33 cellular contexts compared by ENCODE assay signal in the genomic region with DNA sequence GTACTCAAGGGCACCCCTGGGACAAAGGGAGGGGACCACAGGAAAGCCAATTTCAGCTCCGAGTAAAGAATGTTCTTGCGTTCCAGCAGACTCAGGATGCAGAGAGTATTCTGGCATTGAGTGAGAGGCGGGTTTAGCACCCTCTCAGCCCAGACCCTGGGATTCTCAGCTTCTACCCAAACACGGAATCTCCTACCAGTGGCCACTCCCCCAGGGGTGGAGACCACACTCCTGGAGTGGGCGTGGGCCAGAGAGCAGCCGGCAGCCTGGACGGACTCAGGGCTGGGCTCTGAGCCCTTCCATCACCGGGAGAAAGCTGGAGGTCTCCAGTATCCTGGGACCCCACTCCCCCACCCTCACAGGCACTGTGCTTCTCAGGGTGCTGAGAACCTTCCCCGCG. TPM values are rescaled to one million over a fixed set of nuclear protein-coding genes. Genes with fewer than 3 reads are reported as not detected.
DNase-seq lines count a peak whose midpoint lies in the region; ATAC-seq, FAIRE-seq and TF ChIP-seq lines count a peak whose summit lies in the region.
"Had no signal": no experiment of that assay in that cellular context is flagged by ENCODE, and none has a peak within 500 bp of the region (broad histone marks: within the 10 kb centered on the region; RNA-seq: fewer than 3 reads in every experiment).

No MANE protein-coding gene starts in this region.

- no peak overlapping the region for H2AK5ac ChIP-seq in H1 (ENCODE audit: low read depth, low read length)

- H3K4me1 ChIP-seq in H1 (replicated peaks in 1 of 4; ENCODE audit: control insufficient read depth in 3 of 4, insufficient read depth in 4 of 4, low read length in 3 of 4), result peaks cover 0 to 20% (median 10%) of the 10 kb centered on the region in 4 experiments; a peak in 5 of 7 replicates
- H3K4me1 ChIP-seq: gastroesophageal sphincter, pancreas, sigmoid colon had no signal

- no peaks in the 10 kb centered on the region for H3K79me2 ChIP-seq in H1 (ENCODE audit: control insufficient read depth in 1 of 2, insufficient read depth in 2 of 2, low read length in 2 of 2)

- FAIRE-seq in H1 (lab: Jason Lieb, UNC), result no peak
- FAIRE-seq: A204.1, pancreas, RCC 7860 had no signal

- H3K27ac Mint-ChIP-seq in nephron progenitor cell, result no peak overlapping the region
- H3K27ac Mint-ChIP-seq: activated CD4-positive, alpha-beta T cell treated with anti-CD3 and anti-CD28 coated beads, Interleukin-2, amount 10 ng/mL, durations not matched to agents 7 days and 5 days; activated CD8-positive, alpha-beta memory T cell treated with anti-CD3 and anti-CD28 coated beads, Interleukin-2, amount 10 ng/mL, durations not matched to agents 7 days and 5 days; activated naive CD8-positive, alpha-beta T cell treated with anti-CD3 and anti-CD28 coated beads for 36 hours; activated T-helper 2 cell treated with anti-CD3 and anti-CD28 coated beads, Interferon-gamma antibody, Interleukin-2, Interleukin-4, amounts not matched to agents 10 μg/mL and 5 μg/mL and 100 μg/mL, durations not matched to agents 14 hours and 24 hours and 36 hours; naive thymus-derived CD8-positive, alpha-beta T cell had no signal

- no peak overlapping the region for H4K91ac ChIP-seq in H1 (replicated peaks; ENCODE audit: insufficient read length, low read length)

- 51% methylated on average over 10 of the region's 10 CpGs; no CpG with 5 or more reads in 1 of the 2 experiments for WGBS in H1 (ENCODE audit: extremely low coverage in 1 of 2, insufficient coverage in 1 of 2, insufficient read length in 1 of 2, insufficient replicate concordance in 2 of 2, low coverage in 1 of 2, low lambda C conversion rate in 2 of 2, missing lambda C conversion rate in 1 of 2), 2 experiments

- TF ChIP-seq CTCF in H1 (IDR thresholded peaks at IDR 0.05; ENCODE audit: control extremely low read depth in 1 of 3, insufficient read depth in 1 of 3, low read depth in 1 of 3, low read length in 3 of 3), result no peak
- TF ChIP-seq CTCF in nephron progenitor cell (IDR thresholded peaks at IDR 0.05), result no peak

- H3K9me3 ChIP-seq in H1 (ENCODE audit: insufficient read depth in 2 of 2, low read depth in 1 of 2, low read length in 1 of 2), result no peaks in the 10 kb centered on the region
- H3K9me3 ChIP-seq: gastroesophageal sphincter, pancreas, sigmoid colon, SK-N-SH had no signal

- ATAC-seq in GM21619 (IDR thresholded peaks at IDR 0.05; ENCODE audit: unreplicated experiment), result no peak
- ATAC-seq: activated CD8-positive, alpha-beta memory T cell treated with anti-CD3 and anti-CD28 coated beads, Interleukin-2, amount 10 ng/mL, durations not matched to agents 7 days and 5 days; esophagus mucosa; gastroesophageal sphincter; naive thymus-derived CD8-positive, alpha-beta T cell had no signal

- no peak overlapping the region for H3K14ac ChIP-seq in H1 (ENCODE audit: insufficient read length)

- H2BK120ac ChIP-seq in H1 (replicated peaks; ENCODE audit: low read depth, low read length), result no peak overlapping the region

- no peaks in the 10 kb centered on the region for H3K36me3 ChIP-seq in H1 (ENCODE audit: control insufficient read depth in 2 of 4, insufficient read depth in 4 of 4, low read length in 3 of 4)
- H3K36me3 ChIP-seq: pancreas, sigmoid colon had no signal

- H3K27me3 ChIP-seq in H1 (replicated peaks in 1 of 4; ENCODE audit: control insufficient read depth in 3 of 4, extremely low read depth in 1 of 4, insufficient read depth in 3 of 4, low read length in 3 of 4), result no peaks in the 10 kb centered on the region
- H3K27me3 ChIP-seq: gastroesophageal sphincter, pancreas had no signal

- peak overlapping the region; percentile 42; the same call in 1 of the 2 replicates for H2BK12ac ChIP-seq in H1 (ENCODE audit: low read depth, low read length)

- no peak overlapping the region for H3K23ac ChIP-seq in H1 (ENCODE audit: insufficient read length)

- no peak overlapping the region for H3K9ac ChIP-seq in H1 (replicated peaks in 1 of 4; ENCODE audit: extremely low read depth in 1 of 4, low read depth in 3 of 4, low read length in 3 of 4)
- H3K9ac ChIP-seq: SK-N-SH had no signal

- no peak overlapping the region for H2BK15ac ChIP-seq in H1 (ENCODE audit: low read length)

- H3K23me2 ChIP-seq in H1 (ENCODE audit: low read depth, low read length), result no peaks in the 10 kb centered on the region

- no peak overlapping the region for H3K4me3 Mint-ChIP-seq in nephron progenitor cell
- H3K4me3 Mint-ChIP-seq: activated CD4-positive, alpha-beta T cell treated with anti-CD3 and anti-CD28 coated beads, Interleukin-2, amount 10 ng/mL, durations not matched to agents 7 days and 5 days; activated CD8-positive, alpha-beta memory T cell treated with anti-CD3 and anti-CD28 coated beads, Interleukin-2, amount 10 ng/mL, durations not matched to agents 7 days and 5 days; activated naive CD8-positive, alpha-beta T cell treated with anti-CD3 and anti-CD28 coated beads for 36 hours; naive thymus-derived CD8-positive, alpha-beta T cell had no signal

- peaks cover 11% of the 10 kb centered on the region for H3K27me3 Mint-ChIP-seq in nephron progenitor cell (ENCODE audit: low read depth, poor library complexity)
- H3K27me3 Mint-ChIP-seq: activated CD4-positive, alpha-beta T cell treated with anti-CD3 and anti-CD28 coated beads, Interleukin-2, amount 10 ng/mL, durations not matched to agents 7 days and 5 days; activated CD8-positive, alpha-beta memory T cell treated with anti-CD3 and anti-CD28 coated beads, Interleukin-2, amount 10 ng/mL, durations not matched to agents 7 days and 5 days; activated naive CD8-positive, alpha-beta T cell treated with anti-CD3 and anti-CD28 coated beads for 36 hours had no signal

- no peak overlapping the region for H3K4me3 ChIP-seq in H1 (ENCODE audit: extremely low read depth in 1 of 4, insufficient read depth in 2 of 4, low read depth in 3 of 4, low read length in 4 of 4)
- H3K4me3 ChIP-seq: gastroesophageal sphincter, pancreas, sigmoid colon had no signal

- H2AFZ ChIP-seq in H1 (ENCODE audit: low read length), result 0 out of 2 replicates have a peak overlapping the region, but pooled peaks have one; percentile 52

- H3K36me3 Mint-ChIP-seq in nephron progenitor cell (ENCODE audit: low read depth), result peaks cover 23% of the 10 kb centered on the region
- H3K36me3 Mint-ChIP-seq: activated CD8-positive, alpha-beta memory T cell treated with anti-CD3 and anti-CD28 coated beads, Interleukin-2, amount 10 ng/mL, durations not matched to agents 7 days and 5 days; activated naive CD8-positive, alpha-beta T cell treated with anti-CD3 and anti-CD28 coated beads for 36 hours; naive thymus-derived CD8-positive, alpha-beta T cell had no signal

- CTCF ChIA-PET in HEK293T (lab: Yijun Ruan, JAX), result interaction anchor here (0.5 to 1.5 kb wide), 4 partner anchors 16 to 168 kb away, joined by 3 to 6 read pairs (median 4); no protein-coding TSS in a partner anchor
- CTCF ChIA-PET in H1 (lab: Charles Lee; ENCODE audit: partially characterized antibody), result interaction anchor here (0.6 to 16.7 kb wide), 5 partner anchors 15 to 173 kb away, joined by 3 to 186 read pairs (median 4); partner anchors contain the start of gene TTLL12

- POLR2A ChIA-PET in HEK293T (lab: Yijun Ruan, JAX) (interaction anchor here (1.4 to 4.6 kb wide), 2 partner anchors 26 to 62 kb away, joined by 3 to 25 read pairs; partner anchors contain the start of gene TTLL12), H1 (lab: Charles Lee; ENCODE audit: partially characterized antibody) (interaction anchor here (0.9 to 1.5 kb wide), 4 partner anchors 11 to 33 kb away, joined by 3 to 5 read pairs (median 4); no protein-coding TSS in a partner anchor)

- no peak overlapping the region for H4K8ac ChIP-seq in H1 (ENCODE audit: extremely low read depth, insufficient read depth, low read length)

- H4K5ac ChIP-seq in H1 (ENCODE audit: insufficient read length, low read depth, low read length), result no peak overlapping the region

- H3K27ac ChIP-seq in H1 (ENCODE audit: low read depth, low read length), result no peak overlapping the region
- H3K27ac ChIP-seq: gastroesophageal sphincter, pancreas, sigmoid colon had no signal

- peaks cover 41% of the 10 kb centered on the region for H3K4me1 Mint-ChIP-seq in nephron progenitor cell
- H3K4me1 Mint-ChIP-seq: activated CD4-positive, alpha-beta T cell treated with anti-CD3 and anti-CD28 coated beads, Interleukin-2, amount 10 ng/mL, durations not matched to agents 7 days and 5 days; activated CD8-positive, alpha-beta memory T cell treated with anti-CD3 and anti-CD28 coated beads, Interleukin-2, amount 10 ng/mL, durations not matched to agents 7 days and 5 days; activated naive CD8-positive, alpha-beta T cell treated with anti-CD3 and anti-CD28 coated beads for 36 hours had no signal

- no peak overlapping the region for H3K4ac ChIP-seq in H1 (replicated peaks; ENCODE audit: insufficient read length, low read depth, low read length)

- H3K56ac ChIP-seq in H1 (replicated peaks; ENCODE audit: insufficient read length, low read depth, low read length), result no peak overlapping the region

- no peaks in the 10 kb centered on the region for H3K79me1 ChIP-seq in H1 (ENCODE audit: low read depth, low read length)

- no peak overlapping the region for H2BK5ac ChIP-seq in H1 (ENCODE audit: low read depth, low read length)

- no peak for TF ChIP-seq RAD21 in H1 (IDR thresholded peaks at IDR 0.05 in 1 of 2, conservative IDR thresholded peaks at IDR 0.05 in 1 of 2; ENCODE audit: low read depth in 2 of 2, low read length in 2 of 2)

- DNase-seq in NCI-H82 (lab: John Stamatoyannopoulos, UW), result peak; percentile 60
- DNase-seq in NCI-H82 treated with DMSO at 0.1 percent for 48 hours (lab: John Stamatoyannopoulos, UW; ENCODE audit: unreplicated experiment), result no peak
- peak; percentile 45 for DNase-seq in HEK293T (ENCODE audit: extremely low spot score)
- peak in 1 of 2 experiments; percentile 63 for DNase-seq in H1 (ENCODE audit: low read depth in 1 of 2, low spot score in 2 of 2)
- DNase-seq in nephron progenitor cell, result peak; percentile 64
- no peak for DNase-seq in RKO (ENCODE audit: low spot score)
- no peak for DNase-seq in KBM-7
- DNase-seq: activated CD4-positive, alpha-beta T cell treated with anti-CD3 and anti-CD28 coated beads, Interleukin-2, amount 10 ng/mL, durations not matched to agents 7 days and 5 days; activated CD8-positive, alpha-beta memory T cell treated with anti-CD3 and anti-CD28 coated beads, Interleukin-2, amount 10 ng/mL, durations not matched to agents 7 days and 5 days; activated naive CD8-positive, alpha-beta T cell treated with anti-CD3 and anti-CD28 coated beads for 36 hours; Calu3; cerebellar nuclear complex; effector CD8-positive, alpha-beta T cell; EL; GOT3; Kasumi-1; kidney glomerular epithelial cell; NCI-H1092; NCI-H1930; NCI-H446; pancreas; sigmoid colon; SK-N-SH; stimulated activated CD4-positive, alpha-beta T cell treated with anti-CD3 and anti-CD28 coated beads, Interleukin-15, amount 100 ng/mL, for 24 hours; stimulated activated CD8-positive, alpha-beta memory T cell treated with anti-CD3 and anti-CD28 coated beads, Interleukin-4, amount 100 ng/mL, for 48 hours; T-helper 2 cell had no signal

- no peak for TF ChIP-seq POLR2A in H1 (IDR thresholded peaks at IDR 0.05; ENCODE audit: control extremely low read depth in 1 of 2, low read depth in 2 of 2, low read length in 2 of 2)

- no peak for TF ChIP-seq EP300 in H1 (IDR thresholded peaks at IDR 0.05; ENCODE audit: borderline replicate concordance in 1 of 2, low read depth in 2 of 2, low read length in 2 of 2)

- H3K4me2 ChIP-seq in H1 (ENCODE audit: insufficient read depth in 1 of 2, low read depth in 2 of 2, low read length in 2 of 2), result 0 out of 4 replicates have a peak overlapping the region, but pooled peaks of 1 of the 2 experiments have one; percentile 24
- H3K4me2 ChIP-seq: SK-N-SH had no signal

- H3K18ac ChIP-seq in H1 (ENCODE audit: extremely low read depth, low read length), result peak overlapping the region; percentile 71; the same call in 1 of the 2 replicates

- H4K20me1 ChIP-seq in H1 (replicated peaks in 1 of 2; ENCODE audit: control insufficient read depth in 1 of 2, insufficient read depth in 2 of 2, low read length in 2 of 2), result peaks cover 0 to 2% of the 10 kb centered on the region in 2 experiments

- no peaks in the 10 kb centered on the region for H3K9me3 Mint-ChIP-seq in nephron progenitor cell
- H3K9me3 Mint-ChIP-seq: activated CD4-positive, alpha-beta T cell treated with anti-CD3 and anti-CD28 coated beads, Interleukin-2, amount 10 ng/mL, durations not matched to agents 7 days and 5 days; activated naive CD8-positive, alpha-beta T cell treated with anti-CD3 and anti-CD28 coated beads for 36 hours; activated T-helper 2 cell treated with anti-CD3 and anti-CD28 coated beads, Interferon-gamma antibody, Interleukin-2, Interleukin-4, amounts not matched to agents 10 μg/mL and 5 μg/mL and 100 μg/mL, durations not matched to agents 14 hours and 24 hours and 36 hours; naive thymus-derived CD8-positive, alpha-beta T cell had no signal

- no peak overlapping the region for H2BK20ac ChIP-seq in H1 (ENCODE audit: low read length)

- in situ Hi-C loops in KBM-7 (cut with MboI; ENCODE audit: low pct_unique_long_range_greater_than_20kb, low sequenced_read_pairs), result no loop called here

RNA-seq across cellular contexts. Expression of gene TTLL12, which starts 26.1 kb away (rescaled TPM):
- 124 and 125 TPM in 2 replicates for total RNA-seq in H1 (2021; fragmentation: NEBNext Ultra II Directional; extraction: Animal tissue kit (Norgen Biotek cat#: 25700))
- 101 and 152 TPM in 2 replicates for polyA plus RNA-seq in H1 (2011; rRNA removed)
- 63.8 TPM for polyA plus RNA-seq in H1 (2011; cell fraction: cytosol; rRNA removed)
- polyA plus RNA-seq in H1 (2011; cell fraction: nucleus; rRNA removed), result 119 TPM
- polyA plus RNA-seq in H1 (2012, experiment 1 of 2), result 78.9 to 105 TPM (median 98.6 TPM) in 4 replicates
- polyA plus RNA-seq in H1 (2012, experiment 2 of 2), result 117 TPM
- 71.1 TPM for polyA plus RNA-seq in H1 (2013, experiment 1 of 2)
- polyA plus RNA-seq in H1 (2013, experiment 2 of 2), result 74.2 TPM
- 50.6 and 56.1 TPM in 2 replicates for polyA minus RNA-seq in H1 (2011; rRNA and poly(A)+ RNA removed)
- 63.1 TPM for polyA minus RNA-seq in H1 (2011; cell fraction: cytosol; rRNA and poly(A)+ RNA removed)
- polyA minus RNA-seq in H1 (2011; cell fraction: nucleus; rRNA and poly(A)+ RNA removed), result 34.2 TPM

Comparison
In these comparisons a context has a peak if more than half of its experiments do, and no peak if none do; other contexts are left out.
1. DNase-seq: peak in NCI-H82 (single experiment), HEK293T (single experiment) and nephron progenitor cell (single experiment); none in NCI-H82 treated with DMSO at 0.1 percent for 48 hours (single experiment), RKO (single experiment) and KBM-7 (single experiment).